Comparison of ENCODE assay signal across 8 cellular contexts in the genomic region with DNA sequence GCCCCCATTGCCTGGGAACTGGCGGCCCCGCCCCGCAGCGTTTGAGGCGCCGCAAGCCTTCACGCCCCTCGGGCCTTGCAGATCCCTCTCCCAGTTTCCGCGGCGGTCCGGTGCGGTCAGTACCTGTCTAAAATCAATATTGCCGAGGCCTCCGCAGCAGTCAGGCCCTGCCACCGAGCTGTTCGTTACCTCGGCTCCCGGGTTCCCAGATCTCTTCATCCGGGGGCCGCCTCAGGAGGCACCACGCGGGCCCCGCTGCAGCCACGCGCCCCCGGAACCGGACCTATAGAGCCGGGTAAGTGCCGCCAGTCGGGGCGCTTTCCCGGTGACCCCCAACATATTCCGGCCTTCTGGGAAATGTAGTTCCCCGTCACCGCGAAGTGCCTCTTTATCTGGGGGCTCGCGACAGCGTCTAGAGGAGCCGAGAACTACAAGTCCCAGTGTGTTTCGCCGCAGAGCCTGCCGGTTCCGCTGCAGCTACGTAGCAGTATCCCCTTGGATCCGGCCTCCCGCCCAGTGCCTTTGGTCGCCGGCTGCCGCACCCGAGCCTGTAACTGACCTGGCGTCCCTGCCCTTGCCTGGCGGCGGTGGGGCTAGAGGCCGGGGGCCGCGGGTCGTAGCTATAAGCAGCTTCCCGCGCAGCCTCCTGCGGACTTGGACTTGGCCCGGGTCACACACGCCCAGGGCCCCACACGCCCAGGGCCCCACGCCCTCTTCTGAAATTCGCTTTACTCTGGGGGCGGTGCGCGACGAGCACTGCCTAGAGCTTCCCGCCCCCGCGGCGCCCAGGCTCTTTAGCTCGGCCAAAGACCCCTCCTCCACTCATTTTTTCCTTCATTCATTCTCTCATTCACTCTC. TPM values are rescaled to one million over a fixed set of nuclear protein-coding genes. Genes with fewer than 3 reads are reported as not detected.
A peak's percentile ranks its signal among the peaks of the same experiment; 100 is the strongest.
DNase-seq lines count a peak whose midpoint lies in the region; ATAC-seq and TF ChIP-seq lines count a peak whose summit lies in the region.

A gene with protein sequence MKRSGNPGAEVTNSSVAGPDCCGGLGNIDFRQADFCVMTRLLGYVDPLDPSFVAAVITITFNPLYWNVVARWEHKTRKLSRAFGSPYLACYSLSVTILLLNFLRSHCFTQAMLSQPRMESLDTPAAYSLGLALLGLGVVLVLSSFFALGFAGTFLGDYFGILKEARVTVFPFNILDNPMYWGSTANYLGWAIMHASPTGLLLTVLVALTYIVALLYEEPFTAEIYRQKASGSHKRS (minus strand): TSS at position 301 of the 858 bp plus-strand sequence. CDS start 82 bp downstream, at position 219.

- TF ChIP-seq POLR2A in suprapubic skin (IDR thresholded peaks at IDR 0.05): peak; percentile 6 to 36

- under 1% methylated on average over 41 of the region's 76 CpGs for WGBS in SK-N-SH (ENCODE audit: low lambda C conversion rate)
- under 1% methylated on average over 26 of the region's 76 CpGs for WGBS in suprapubic skin

- peaks cover 26% of the 10 kb centered on the region for H3K79me2 ChIP-seq in SK-N-SH (ENCODE audit: insufficient read depth)

- H2AFZ ChIP-seq in SK-N-SH (ENCODE audit: low read depth): peak within 1 kb of the TSS; percentile 93

- peaks cover 3% of the 10 kb centered on the region for H3F3A ChIP-seq in SK-N-SH (replicated peaks; ENCODE audit: insufficient read depth)

- no peaks in the 10 kb centered on the region for H4K20me1 ChIP-seq in SK-N-SH (ENCODE audit: insufficient read depth)

- H3K9me2 ChIP-seq in SK-N-SH: no peaks in the 10 kb centered on the region

- peak; percentile 92 for ATAC-seq in HG02571 (IDR thresholded peaks at IDR 0.05; ENCODE audit: unreplicated experiment)

- peak within 1 kb of the TSS; percentile 85 to 88 for H3K4me3 ChIP-seq in SK-N-SH (ENCODE audit: low read depth in 2 of 2, low read length in 1 of 2)
- peak within 1 kb of the TSS; percentile 93 for H3K4me3 ChIP-seq in suprapubic skin

- no peaks in the 10 kb centered on the region for H3K9me3 ChIP-seq in SK-N-SH
- no peaks in the 10 kb centered on the region for H3K9me3 ChIP-seq in suprapubic skin

- peak; percentile 97 for DNase-seq in GM04504 (ENCODE audit: low read depth)
- peak; percentile 94 for DNase-seq in NCI-H1048 (lab: John Stamatoyannopoulos, UW)
- DNase-seq in SK-N-SH: peak; percentile 96
- peak; percentile 92 for DNase-seq in activated naive CD4-positive, alpha-beta T cell treated with anti-CD3 and anti-CD28 coated beads, Interleukin-2, amount 50 U/mL, for 16 hours
- peak; percentile 99 for DNase-seq in globus pallidus (ENCODE audit: low spot score)
- DNase-seq in nucleus accumbens (lab: John Stamatoyannopoulos, UW): peak; percentile 87 to 99 (median 96)
- peak; percentile 98 to 99 for DNase-seq in suprapubic skin (ENCODE audit: low spot score in 2 of 2)

- H3K4me1 ChIP-seq in SK-N-SH (ENCODE audit: control insufficient read depth in 1 of 2, insufficient read depth in 2 of 2, low read depth in 1 of 2, low read length in 1 of 2): peaks cover 4 to 21% of the 10 kb centered on the region in 2 experiments; a peak in 1 of 4 replicates
- H3K4me1 ChIP-seq in suprapubic skin: peaks cover 56% of the 10 kb centered on the region

- TF ChIP-seq EP300 in SK-N-SH (IDR thresholded peaks at IDR 0.05; ENCODE audit: borderline replicate concordance in 1 of 2, low read depth in 1 of 2, low read length in 1 of 2): no peak
- no peak for TF ChIP-seq EP300 in suprapubic skin (IDR thresholded peaks at IDR 0.05)

- peak within 1 kb of the TSS; percentile 95 for H3K4me2 ChIP-seq in SK-N-SH

- TF ChIP-seq RAD21 in SK-N-SH (IDR thresholded peaks at IDR 0.05; ENCODE audit: low read length): no peak

- peak within 1 kb of the TSS; percentile 77 to 92 for H3K27ac ChIP-seq in SK-N-SH (ENCODE audit: low read depth in 2 of 2, low read length in 1 of 2)
- peak within 1 kb of the TSS; percentile 88 for H3K27ac ChIP-seq in suprapubic skin

- CTCF ChIA-PET in SK-N-SH (lab: Yijun Ruan, JAX): interaction anchor here (1.3 to 4.8 kb wide), 7 partner anchors 12 to 236 kb away, joined by 3 to 24 read pairs (median 10); a partner anchor contains a TSS

- H3K27me3 ChIP-seq in SK-N-SH (ENCODE audit: insufficient read depth) (no peaks in the 10 kb centered on the region), suprapubic skin (no peaks in the 10 kb centered on the region)

- POLR2A ChIA-PET in SK-N-SH (lab: Yijun Ruan, JAX): interaction anchor here (0.9 to 1.2 kb wide), 4 partner anchors 10 to 171 kb away, joined by 3 to 4 read pairs (median 3); no protein-coding TSS in a partner anchor

- peak within 1 kb of the TSS; percentile 92 for H3K9ac ChIP-seq in SK-N-SH

- TF ChIP-seq CTCF in SK-N-SH (IDR thresholded peaks at IDR 0.05): no peak
- TF ChIP-seq CTCF in suprapubic skin (IDR thresholded peaks at IDR 0.05): no peak

- H3K36me3 ChIP-seq in SK-N-SH (replicated peaks in 1 of 2; ENCODE audit: control insufficient read depth in 1 of 2, insufficient read depth in 2 of 2, low read length in 1 of 2) (peaks cover 0 to 6% of the 10 kb centered on the region in 2 experiments), suprapubic skin (no peaks in the 10 kb centered on the region)

TF ChIP-seq in SK-N-SH, 30 proteins besides CTCF, POLR2A, EP300 and RAD21:
- TF ChIP-seq NFIC (IDR thresholded peaks at IDR 0.05; ENCODE audit: borderline replicate concordance) (peak; percentile 19; the same call in 1 of the 2 replicates), ELF1 (IDR thresholded peaks at IDR 0.05) (peak; percentile 80), FOSL2 (IDR thresholded peaks at IDR 0.05; ENCODE audit: borderline replicate concordance, low read depth) (no peak), JUND (IDR thresholded peaks at IDR 0.05) (no peak), MXI1 (IDR thresholded peaks at IDR 0.05; ENCODE audit: low read depth, low read length) (peak; percentile 89), POLR2AphosphoS5 (IDR thresholded peaks at IDR 0.05; ENCODE audit: low read depth, low read length) (peak; percentile 89), CHD2 (IDR thresholded peaks at IDR 0.05; ENCODE audit: low read length, partially characterized antibody) (peak; percentile 81), TAF1 (IDR thresholded peaks at IDR 0.05; ENCODE audit: borderline replicate concordance, low read depth, low read length) (peak; percentile 38; the same call in 1 of the 2 replicates), SIN3A (IDR thresholded peaks at IDR 0.05; ENCODE audit: borderline replicate concordance, low read depth, low read length) (peak; percentile 73; the same call in 1 of the 2 replicates), YY1 (IDR thresholded peaks at IDR 0.05; ENCODE audit: low read depth) (0 out of 2 replicates have a peak, but pooled peaks have one; percentile 47), RXRA (IDR thresholded peaks at IDR 0.05; ENCODE audit: borderline replicate concordance, low read depth) (no peak), GABPA (IDR thresholded peaks at IDR 0.05; ENCODE audit: low read depth) (peak; percentile 87), TCF12 (IDR thresholded peaks at IDR 0.05) (0 out of 2 replicates have a peak, but pooled peaks have one; percentile 25), FOXJ3 (CRISPR knock-in tag; IDR thresholded peaks at IDR 0.05) (no peak; the same call in 1 of the 2 replicates)
- TF ChIP-seq, protein P1, sequence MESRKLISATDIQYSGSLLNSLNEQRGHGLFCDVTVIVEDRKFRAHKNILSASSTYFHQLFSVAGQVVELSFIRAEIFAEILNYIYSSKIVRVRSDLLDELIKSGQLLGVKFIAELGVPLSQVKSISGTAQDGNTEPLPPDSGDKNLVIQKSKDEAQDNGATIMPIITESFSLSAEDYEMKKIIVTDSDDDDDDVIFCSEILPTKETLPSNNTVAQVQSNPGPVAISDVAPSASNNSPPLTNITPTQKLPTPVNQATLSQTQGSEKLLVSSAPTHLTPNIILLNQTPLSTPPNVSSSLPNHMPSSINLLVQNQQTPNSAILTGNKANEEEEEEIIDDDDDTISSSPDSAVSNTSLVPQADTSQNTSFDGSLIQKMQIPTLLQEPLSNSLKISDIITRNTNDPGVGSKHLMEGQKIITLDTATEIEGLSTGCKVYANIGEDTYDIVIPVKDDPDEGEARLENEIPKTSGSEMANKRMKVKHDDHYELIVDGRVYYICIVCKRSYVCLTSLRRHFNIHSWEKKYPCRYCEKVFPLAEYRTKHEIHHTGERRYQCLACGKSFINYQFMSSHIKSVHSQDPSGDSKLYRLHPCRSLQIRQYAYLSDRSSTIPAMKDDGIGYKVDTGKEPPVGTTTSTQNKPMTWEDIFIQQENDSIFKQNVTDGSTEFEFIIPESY (IDR thresholded peaks at IDR 0.05; ENCODE audit: borderline replicate concordance, low read depth): peak; percentile 59; the same call in 1 of the 2 replicates
- TF ChIP-seq, protein P2, sequence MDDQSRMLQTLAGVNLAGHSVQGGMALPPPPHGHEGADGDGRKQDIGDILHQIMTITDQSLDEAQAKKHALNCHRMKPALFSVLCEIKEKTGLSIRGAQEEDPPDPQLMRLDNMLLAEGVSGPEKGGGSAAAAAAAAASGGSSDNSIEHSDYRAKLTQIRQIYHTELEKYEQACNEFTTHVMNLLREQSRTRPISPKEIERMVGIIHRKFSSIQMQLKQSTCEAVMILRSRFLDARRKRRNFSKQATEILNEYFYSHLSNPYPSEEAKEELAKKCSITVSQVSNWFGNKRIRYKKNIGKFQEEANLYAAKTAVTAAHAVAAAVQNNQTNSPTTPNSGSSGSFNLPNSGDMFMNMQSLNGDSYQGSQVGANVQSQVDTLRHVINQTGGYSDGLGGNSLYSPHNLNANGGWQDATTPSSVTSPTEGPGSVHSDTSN (IDR thresholded peaks at IDR 0.05): 0 out of 2 replicates have a peak, but pooled peaks have one; percentile 15
- TF ChIP-seq, protein P3, sequence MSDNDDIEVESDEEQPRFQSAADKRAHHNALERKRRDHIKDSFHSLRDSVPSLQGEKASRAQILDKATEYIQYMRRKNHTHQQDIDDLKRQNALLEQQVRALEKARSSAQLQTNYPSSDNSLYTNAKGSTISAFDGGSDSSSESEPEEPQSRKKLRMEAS (IDR thresholded peaks at IDR 0.05; ENCODE audit: low read depth): peak; percentile 94
- TF ChIP-seq, protein P4, sequence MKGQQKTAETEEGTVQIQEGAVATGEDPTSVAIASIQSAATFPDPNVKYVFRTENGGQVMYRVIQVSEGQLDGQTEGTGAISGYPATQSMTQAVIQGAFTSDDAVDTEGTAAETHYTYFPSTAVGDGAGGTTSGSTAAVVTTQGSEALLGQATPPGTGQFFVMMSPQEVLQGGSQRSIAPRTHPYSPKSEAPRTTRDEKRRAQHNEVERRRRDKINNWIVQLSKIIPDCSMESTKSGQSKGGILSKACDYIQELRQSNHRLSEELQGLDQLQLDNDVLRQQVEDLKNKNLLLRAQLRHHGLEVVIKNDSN (IDR thresholded peaks at IDR 0.05; ENCODE audit: borderline replicate concordance, low read depth): peak; percentile 35; the same call in 1 of the 2 replicates

RNA-seq across cellular contexts. Expression of the gene that starts here (rescaled TPM):
- polyA plus RNA-seq in SK-N-SH (2012; rRNA removed): 49.8 and 52.8 TPM in 2 replicates
- 26.8 and 41.1 TPM in 2 replicates for polyA plus RNA-seq in SK-N-SH (2012; cell fraction: cytosol; rRNA removed)
- 19.4 and 22.2 TPM in 2 replicates for polyA plus RNA-seq in SK-N-SH (2012; cell fraction: nucleus; rRNA removed)
- total RNA-seq in suprapubic skin: 10 to 100 TPM; 25.7 to 60.6 (median 50.0) TPM

Comparison
In these comparisons a context has a peak if more than half of its experiments do, and no peak if none do; other contexts are left out.
1. Peak in every context shown above with its lines: DNase-seq, ATAC-seq, H3K4me3 ChIP-seq and H3K27ac ChIP-seq.